11 cellular contexts compared by ENCODE assay signal in the genomic region with DNA sequence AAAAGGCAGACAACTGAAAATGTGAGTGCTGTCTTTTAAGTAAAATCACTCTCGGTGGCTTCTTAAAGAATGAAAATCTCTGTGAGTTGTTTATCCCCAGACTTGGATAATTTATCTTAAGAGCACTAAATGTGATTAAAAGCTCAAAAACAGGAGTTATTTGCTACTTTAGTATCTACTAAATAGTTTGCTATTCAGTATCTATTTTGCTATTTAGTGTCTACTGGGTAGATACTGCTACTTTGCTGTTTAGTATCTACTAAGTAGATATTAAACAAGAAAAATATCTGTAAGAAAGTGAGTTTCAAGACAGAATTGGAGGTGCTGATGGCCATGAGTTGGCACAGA. TPM values are rescaled to one million over a fixed set of nuclear protein-coding genes. Genes with fewer than 3 reads are reported as not detected.
DNase-seq lines count a peak whose midpoint lies in the region; ATAC-seq and TF ChIP-seq lines count a peak whose summit lies in the region.
"Had no signal": no experiment of that assay in that cellular context is flagged by ENCODE, and none has a peak within 500 bp of the region (broad histone marks: within the 10 kb centered on the region; RNA-seq: fewer than 3 reads in every experiment).

No MANE protein-coding gene starts in this region.

- H3K36me3 ChIP-seq in SK-N-MC (ENCODE audit: insufficient read depth, low read length): no peaks in the 10 kb centered on the region
- H3K36me3 ChIP-seq: left lung, uterus had no signal

- no peak overlapping the region for H3K27ac ChIP-seq in SK-N-MC

- H3K9ac ChIP-seq in SK-N-MC (ENCODE audit: insufficient read length): peak overlapping the region; percentile 77

- no peak overlapping the region for H3K27ac Mint-ChIP-seq in activated naive CD4-positive, alpha-beta T cell treated with anti-CD3 and anti-CD28 coated beads, Interleukin-2, amount 50 U/mL, for 24 hours
- peak overlapping the region in 1 of 2 donors; percentile 71 for H3K27ac Mint-ChIP-seq in activated naive CD4-positive, alpha-beta T cell treated with anti-CD3 and anti-CD28 coated beads, Interleukin-2, amount 50 U/mL, for 72 hours
- H3K27ac Mint-ChIP-seq in glutamatergic neuron (ENCODE audit: unreplicated experiment) (no peak overlapping the region), type B pancreatic cell (peak overlapping the region; percentile 89)

- H3K4me1 Mint-ChIP-seq in activated naive CD4-positive, alpha-beta T cell treated with anti-CD3 and anti-CD28 coated beads, Interleukin-2, amount 50 U/mL, for 24 hours: peaks cover 11% of the 10 kb centered on the region
- peaks cover 2% of the 10 kb centered on the region for H3K4me1 Mint-ChIP-seq in glutamatergic neuron (ENCODE audit: low read depth, unreplicated experiment)
- H3K4me1 Mint-ChIP-seq in type B pancreatic cell (ENCODE audit: unreplicated experiment): peaks cover 19% of the 10 kb centered on the region

- H3K4me3 ChIP-seq in SK-N-MC: peak overlapping the region; percentile 95

- ATAC-seq in activated naive CD4-positive, alpha-beta T cell treated with anti-CD3 and anti-CD28 coated beads, Interleukin-2, amount 50 U/mL, for 72 hours: no peak
- ATAC-seq in GM19452 (IDR thresholded peaks at IDR 0.05; ENCODE audit: unreplicated experiment) (no peak), GM19397 (IDR thresholded peaks at IDR 0.05; ENCODE audit: unreplicated experiment) (no peak)

- peak; percentile 22 for TF ChIP-seq CTCF in glutamatergic neuron (IDR thresholded peaks at IDR 0.05; ENCODE audit: partially characterized antibody, unreplicated experiment)
- peak; percentile 4 for TF ChIP-seq CTCF in type B pancreatic cell (conservative IDR thresholded peaks at IDR 0.05)

- DNase-seq in activated naive CD4-positive, alpha-beta T cell treated with anti-CD3 and anti-CD28 coated beads, Interleukin-2, amount 50 U/mL, for 72 hours (ENCODE audit: low spot score in 2 of 2): no peak
- no peak for DNase-seq in SK-N-MC (ENCODE audit: low read depth, low spot score)
- no peak for DNase-seq in glutamatergic neuron
- DNase-seq in type B pancreatic cell (ENCODE audit: extremely low spot score, unreplicated experiment): no peak
- no peak for DNase-seq in NCI-H446 (lab: John Stamatoyannopoulos, UW)

- peak overlapping the region; percentile 94 for H3K4me3 Mint-ChIP-seq in activated naive CD4-positive, alpha-beta T cell treated with anti-CD3 and anti-CD28 coated beads, Interleukin-2, amount 50 U/mL, for 24 hours
- H3K4me3 Mint-ChIP-seq in glutamatergic neuron (ENCODE audit: unreplicated experiment): peak overlapping the region; percentile 93
- peak overlapping the region; percentile 92 for H3K4me3 Mint-ChIP-seq in type B pancreatic cell

- no peaks in the 10 kb centered on the region for H3K9me3 Mint-ChIP-seq in activated naive CD4-positive, alpha-beta T cell treated with anti-CD3 and anti-CD28 coated beads, Interleukin-2, amount 50 U/mL, for 24 hours
- H3K9me3 Mint-ChIP-seq in activated naive CD4-positive, alpha-beta T cell treated with anti-CD3 and anti-CD28 coated beads, Interleukin-2, amount 50 U/mL, for 72 hours: no peaks in the 10 kb centered on the region
- H3K9me3 Mint-ChIP-seq in glutamatergic neuron (ENCODE audit: unreplicated experiment) (peaks cover 5% of the 10 kb centered on the region), type B pancreatic cell (no peaks in the 10 kb centered on the region)

- no peaks in the 10 kb centered on the region for H3K9me3 ChIP-seq in SK-N-MC (ENCODE audit: low read depth, low read length)
- H3K9me3 ChIP-seq: left lung, uterus had no signal

- H3K27me3 Mint-ChIP-seq in activated naive CD4-positive, alpha-beta T cell treated with anti-CD3 and anti-CD28 coated beads, Interleukin-2, amount 50 U/mL, for 24 hours: peaks cover 1% of the 10 kb centered on the region
- H3K27me3 Mint-ChIP-seq in glutamatergic neuron (ENCODE audit: unreplicated experiment) (peaks cover 13% of the 10 kb centered on the region), type B pancreatic cell (peaks cover 44% of the 10 kb centered on the region)

- peaks cover 2% of the 10 kb centered on the region for H3K36me3 Mint-ChIP-seq in activated naive CD4-positive, alpha-beta T cell treated with anti-CD3 and anti-CD28 coated beads, Interleukin-2, amount 50 U/mL, for 24 hours
- H3K36me3 Mint-ChIP-seq in activated naive CD4-positive, alpha-beta T cell treated with anti-CD3 and anti-CD28 coated beads, Interleukin-2, amount 50 U/mL, for 72 hours: peaks cover 0 to 6% of the 10 kb centered on the region in 2 donors
- H3K36me3 Mint-ChIP-seq in glutamatergic neuron (ENCODE audit: unreplicated experiment) (no peaks in the 10 kb centered on the region), type B pancreatic cell (no peaks in the 10 kb centered on the region)

RNA-seq across cellular contexts. Expression of a gene that starts 1.4 kb away (rescaled TPM):
- total RNA-seq in activated naive CD4-positive, alpha-beta T cell treated with anti-CD3 and anti-CD28 coated beads, Interleukin-2, amount 50 U/mL, for 72 hours: under 1 TPM; 0.27 to 0.60 TPM
- total RNA-seq in glutamatergic neuron (ENCODE audit: unreplicated experiment): 0.49 TPM
- 0.65 and 0.88 TPM in 2 replicates for total RNA-seq in type B pancreatic cell (ENCODE audit: low replicate concordance)
- total RNA-seq: LHCN-M2 had no signal
